ENCODE assay signal across 22 cellular contexts in the genomic region with DNA sequence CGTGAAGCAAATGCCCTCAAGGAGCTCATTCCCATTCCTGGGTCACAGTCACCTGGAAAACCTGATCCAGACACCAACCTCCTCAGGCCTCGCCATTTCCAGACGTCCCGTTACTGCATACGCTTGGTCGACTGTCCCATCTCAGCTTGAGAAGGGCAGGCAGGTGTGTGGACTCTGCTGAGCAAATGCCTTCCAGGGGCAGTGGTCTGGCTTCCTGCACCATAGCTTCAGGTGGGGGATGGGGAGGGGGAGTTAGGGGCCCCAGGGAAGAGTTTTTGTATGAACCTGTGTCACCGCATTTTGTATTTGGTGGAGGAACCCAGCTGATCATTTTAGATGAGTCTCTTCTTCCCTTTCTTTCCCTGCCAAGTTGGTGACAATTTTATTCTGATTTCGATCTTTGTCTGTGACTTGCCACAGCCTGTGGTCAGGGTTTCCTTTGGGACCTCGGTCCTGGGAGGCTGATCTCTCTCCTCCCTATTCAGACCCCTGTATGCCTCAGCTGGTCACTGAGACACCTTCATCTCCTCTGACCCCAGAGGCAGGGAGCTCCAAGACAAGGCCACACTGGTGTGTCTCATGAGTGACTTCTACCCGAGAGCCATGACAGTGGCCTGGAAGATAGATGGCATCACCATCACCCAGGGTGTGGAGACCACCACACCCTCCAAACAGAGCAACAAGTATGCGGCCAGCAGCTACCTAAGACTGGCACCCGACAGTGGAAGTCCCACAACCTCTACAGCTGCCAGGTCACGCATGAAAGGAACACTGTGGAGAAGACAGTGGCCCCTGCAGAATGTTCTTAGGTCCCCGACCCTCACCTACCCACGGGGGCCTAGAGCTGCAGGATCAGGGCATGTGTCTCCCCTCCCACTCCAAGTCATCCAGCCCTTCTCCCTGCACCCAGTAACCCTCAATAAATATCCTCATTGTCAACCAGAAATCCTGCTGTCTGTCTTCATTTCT. TPM values are rescaled to one million over a fixed set of nuclear protein-coding genes. Genes with fewer than 3 reads are reported as not detected.
A peak's percentile ranks its signal among the peaks of the same experiment; 100 is the strongest.
DNase-seq lines count a peak whose midpoint lies in the region; ATAC-seq and TF ChIP-seq lines count a peak whose summit lies in the region.
"Had no signal": no experiment of that assay in that cellular context is flagged by ENCODE, and none has a peak within 500 bp of the region (broad histone marks: within the 10 kb centered on the region; RNA-seq: fewer than 3 reads in every experiment).

No MANE protein-coding gene starts in this region.

- no peaks in the 10 kb centered on the region for H3K27me3 Mint-ChIP-seq in CD8-positive, alpha-beta T cell (ENCODE audit: low read depth)
- no peaks in the 10 kb centered on the region for H3K27me3 Mint-ChIP-seq in memory B cell
- no peaks in the 10 kb centered on the region for H3K27me3 Mint-ChIP-seq in stimulated activated memory B cell treated with anti-CD40 and anti-IgM and Interleukin-4, amounts not matched to agents 10 μg/mL and 1 μg/mL and 100 μg/mL, for 72 hours

- no peak overlapping the region for H2AFZ ChIP-seq in OCI-LY7 (ENCODE audit: low read length)

- H3K27ac ChIP-seq in CD8-positive, alpha-beta T cell (ENCODE audit: low read depth, low read length), result no peak overlapping the region
- H3K27ac ChIP-seq in OCI-LY7 (ENCODE audit: low read depth, low read length, poor library complexity, severe bottlenecking), result no peak overlapping the region
- H3K27ac ChIP-seq: KMS-11, SJCRH30 had no signal

- no peaks in the 10 kb centered on the region for H4K20me1 ChIP-seq in OCI-LY7 (ENCODE audit: insufficient read depth, low read length)

- no peaks in the 10 kb centered on the region for H3K9me2 ChIP-seq in OCI-LY7 (ENCODE audit: insufficient read depth, low read length)

- H3K4me3 ChIP-seq in CD8-positive, alpha-beta T cell (ENCODE audit: low read depth, low read length), result no peak overlapping the region
- no peak overlapping the region for H3K4me3 ChIP-seq in OCI-LY7 (ENCODE audit: low read depth, low read length, poor library complexity, severe bottlenecking)
- H3K4me3 ChIP-seq: SJCRH30 had no signal

- DNase-seq in CD8-positive, alpha-beta T cell, result no peak
- no peak for DNase-seq in OCI-LY7 (ENCODE audit: low spot score)
- DNase-seq in memory B cell (ENCODE audit: low spot score in 2 of 2), result no peak
- DNase-seq in OCI-M1 (lab: John Stamatoyannopoulos, UW), result no peak
- no peak for DNase-seq in retina
- no peak for DNase-seq in NCI-H1048 (lab: John Stamatoyannopoulos, UW)
- DNase-seq: BE2C; Caco-2; CD4-positive, alpha-beta T cell; DMS 273 treated with DMSO at 0.1 percent for 48 hours; NCI-H1105; NCI-H146; NCI-H2029; NCI-H2227 treated with DMSO at 0.1 percent for 48 hours; NCI-H510A treated with DMSO at 0.1 percent for 48 hours; NCI-H748 treated with DMSO at 0.1 percent for 48 hours; SJCRH30 had no signal

- no peaks in the 10 kb centered on the region for H3K36me3 Mint-ChIP-seq in CD8-positive, alpha-beta T cell
- H3K36me3 Mint-ChIP-seq in memory B cell, result peaks cover 3% of the 10 kb centered on the region
- peaks cover 6% of the 10 kb centered on the region for H3K36me3 Mint-ChIP-seq in stimulated activated memory B cell treated with anti-CD40 and anti-IgM and Interleukin-4, amounts not matched to agents 10 μg/mL and 1 μg/mL and 100 μg/mL, for 72 hours

- no peaks in the 10 kb centered on the region for H3K9me3 ChIP-seq in CD8-positive, alpha-beta T cell (ENCODE audit: low read length)
- no peaks in the 10 kb centered on the region for H3K9me3 ChIP-seq in OCI-LY7 (ENCODE audit: low read length)
- H3K9me3 ChIP-seq: BE2C, Caco-2, SJCRH30 had no signal

- no peaks in the 10 kb centered on the region for H3K4me1 Mint-ChIP-seq in CD8-positive, alpha-beta T cell (ENCODE audit: low read depth)
- peaks cover 59% of the 10 kb centered on the region for H3K4me1 Mint-ChIP-seq in memory B cell
- H3K4me1 Mint-ChIP-seq in stimulated activated memory B cell treated with anti-CD40 and anti-IgM and Interleukin-4, amounts not matched to agents 10 μg/mL and 1 μg/mL and 100 μg/mL, for 72 hours, result peaks cover 48% of the 10 kb centered on the region

- no peak overlapping the region for H3K4me3 Mint-ChIP-seq in CD8-positive, alpha-beta T cell
- peak overlapping the region; percentile 19 for H3K4me3 Mint-ChIP-seq in memory B cell
- no peak overlapping the region for H3K4me3 Mint-ChIP-seq in stimulated activated memory B cell treated with anti-CD40 and anti-IgM and Interleukin-4, amounts not matched to agents 10 μg/mL and 1 μg/mL and 100 μg/mL, for 72 hours
- H3K4me3 Mint-ChIP-seq: CD4-positive, alpha-beta T cell had no signal

- no TSS peak for BruUV-seq in OCI-LY7 (replicated peaks; lab: Mats Ljungman, UMichigan)

- H3K9me3 Mint-ChIP-seq in CD8-positive, alpha-beta T cell, result no peaks in the 10 kb centered on the region
- no peaks in the 10 kb centered on the region for H3K9me3 Mint-ChIP-seq in memory B cell
- no peaks in the 10 kb centered on the region for H3K9me3 Mint-ChIP-seq in stimulated activated memory B cell treated with anti-CD40 and anti-IgM and Interleukin-4, amounts not matched to agents 10 μg/mL and 1 μg/mL and 100 μg/mL, for 72 hours
- H3K9me3 Mint-ChIP-seq: CD4-positive, alpha-beta T cell had no signal

- no peaks in the 10 kb centered on the region for H3K79me2 ChIP-seq in OCI-LY7 (ENCODE audit: insufficient read depth, low read depth, low read length)

- peak overlapping the region; percentile 33 for H3K27ac Mint-ChIP-seq in CD8-positive, alpha-beta T cell
- peak overlapping the region; percentile 78 for H3K27ac Mint-ChIP-seq in memory B cell
- peak overlapping the region; percentile 69 for H3K27ac Mint-ChIP-seq in stimulated activated memory B cell treated with anti-CD40 and anti-IgM and Interleukin-4, amounts not matched to agents 10 μg/mL and 1 μg/mL and 100 μg/mL, for 72 hours
- H3K27ac Mint-ChIP-seq: CD4-positive, alpha-beta T cell had no signal

- peak overlapping the region; percentile 37; the same call in 1 of the 2 replicates for H3K4me2 ChIP-seq in OCI-LY7 (ENCODE audit: low read length)
- H3K4me2 ChIP-seq: KMS-11 had no signal

- no peaks in the 10 kb centered on the region for H3K36me3 ChIP-seq in CD8-positive, alpha-beta T cell (ENCODE audit: insufficient read depth, low read length)
- H3K36me3 ChIP-seq in OCI-LY7 (ENCODE audit: insufficient read depth, low read length), result peaks cover 4% of the 10 kb centered on the region; the same call in 1 of the 2 replicates
- H3K36me3 ChIP-seq: BE2C, SJCRH30 had no signal

- intact Hi-C loops in CD8-positive, alpha-beta T cell (cut with DNase I, micrococcal nuclease), result no loop called here
- intact Hi-C loops in OCI-LY7 (cut with micrococcal nuclease; ENCODE audit: unreplicated experiment), result no loop called here

- CTCF ChIA-PET in CD8-positive, alpha-beta T cell (lab: Charles Lee), result no interaction called here
- CTCF ChIA-PET in OCI-LY7 (lab: Charles Lee; ENCODE audit: unreplicated experiment), result interaction anchor here (1.1 to 1.2 kb wide), 2 partner anchors 13 to 25 kb away, joined by 3 read pairs; no protein-coding TSS in a partner anchor

- TF ChIP-seq CTCF in CD8-positive, alpha-beta T cell (IDR thresholded peaks at IDR 0.05), result no peak
- TF ChIP-seq CTCF in OCI-LY7 (conservative IDR thresholded peaks at IDR 0.05; ENCODE audit: low read length), result no peak

- ATAC-seq in CD8-positive, alpha-beta T cell, result no peak
- peak; percentile 45 for ATAC-seq in memory B cell (ENCODE audit: low read depth)
- ATAC-seq in stimulated activated memory B cell treated with anti-CD40 and anti-IgM and Interleukin-4, amounts not matched to agents 10 μg/mL and 1 μg/mL and 100 μg/mL, for 72 hours, result no peak
- ATAC-seq in HG03460 (IDR thresholded peaks at IDR 0.05; ENCODE audit: unreplicated experiment), result no peak

- no peaks in the 10 kb centered on the region for H3K27me3 ChIP-seq in CD8-positive, alpha-beta T cell (ENCODE audit: insufficient read depth, low read length)
- H3K27me3 ChIP-seq: SJCRH30 had no signal

- H3K4me1 ChIP-seq in CD8-positive, alpha-beta T cell (ENCODE audit: insufficient read depth, low read length), result no peaks in the 10 kb centered on the region
- peaks cover 50% of the 10 kb centered on the region for H3K4me1 ChIP-seq in OCI-LY7 (ENCODE audit: insufficient read depth, low read length, poor library complexity, severe bottlenecking)
- H3K4me1 ChIP-seq: BE2C, Caco-2 had no signal

- POLR2A ChIA-PET in CD8-positive, alpha-beta T cell (lab: Charles Lee), result no interaction called here
- POLR2A ChIA-PET in OCI-LY7 (lab: Charles Lee), result interaction anchor here (1.2 to 1.3 kb wide), 2 partner anchors 13 to 34 kb away, joined by 3 to 4 read pairs; no protein-coding TSS in a partner anchor

RNA-seq across cellular contexts. Expression of a gene that starts 22.9 kb away (rescaled TPM):
- 1 to 10 TPM in 1 of 2 experiments, not detected in 1; 1.5 TPM for total RNA-seq in CD8-positive, alpha-beta T cell
- total RNA-seq in OCI-LY7 (2014; rRNA removed; shearing (Covaris generic)), result 219 TPM in 2 replicates
- total RNA-seq in OCI-LY7 (2022), result 364 and 387 TPM in 2 replicates
- total RNA-seq: Caco-2; CD4-positive, alpha-beta T cell; Daoy; HT1080 had no signal

Comparison
In these comparisons a context has a peak if more than half of its experiments do, and no peak if none do; other contexts are left out.
1. RNA of a gene that starts 22.9 kb away (total RNA-seq): 219 to 387 TPM in OCI-LY7; 1.5 TPM in CD8-positive, alpha-beta T cell; every median in the first group is over 10 times any median in the second.
2. Peak in every context shown above with its lines, with median percentiles within 50 percentile points of each other: H3K27ac Mint-ChIP-seq.